16 cellular contexts compared by ENCODE assay signal in the genomic region with DNA sequence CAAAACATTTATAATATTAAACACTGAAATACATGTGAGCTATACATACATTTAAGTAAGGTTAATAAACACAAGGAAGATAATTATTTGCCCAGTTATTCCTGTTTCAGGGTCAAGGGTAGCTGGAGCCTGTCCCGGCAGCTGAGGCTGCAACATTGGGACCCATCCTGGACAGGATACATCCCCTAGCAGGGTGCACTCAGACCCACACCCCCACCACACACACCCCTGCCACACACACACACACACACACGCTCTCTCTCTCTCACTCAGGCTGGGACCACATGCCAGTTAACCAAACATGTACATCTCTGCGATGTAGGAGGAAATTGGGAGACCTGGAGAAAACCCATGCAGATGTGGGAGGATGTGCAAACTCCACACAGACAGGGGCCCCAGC.
DNase-seq lines count a peak whose midpoint lies in the region; ATAC-seq and TF ChIP-seq lines count a peak whose summit lies in the region.
"Had no signal": no experiment of that assay in that cellular context is flagged by ENCODE, and none has a peak within 500 bp of the region (broad histone marks: within the 10 kb centered on the region; RNA-seq: fewer than 3 reads in every experiment).

No MANE protein-coding gene starts in this region.

- no peaks in the 10 kb centered on the region for H3K27me3 ChIP-seq in Peyer's patch

- no peak overlapping the region for H3K4me3 ChIP-seq in Peyer's patch

- H3K27me3 Mint-ChIP-seq in memory B cell, result no peaks in the 10 kb centered on the region

- ATAC-seq in GM18867 (IDR thresholded peaks at IDR 0.05; ENCODE audit: unreplicated experiment) (peak; percentile 13), GM21447 (IDR thresholded peaks at IDR 0.05; ENCODE audit: unreplicated experiment) (peak; percentile 14), HG03354 (IDR thresholded peaks at IDR 0.05; ENCODE audit: poor library complexity, severe bottlenecking, unreplicated experiment) (peak; percentile 21), memory B cell (ENCODE audit: low read depth) (no peak), GM18520 (IDR thresholded peaks at IDR 0.05; ENCODE audit: unreplicated experiment) (no peak)
- ATAC-seq: activated CD8-positive, alpha-beta T cell treated with anti-CD3 and anti-CD28 coated beads, Interleukin-2, amount 10 ng/mL, durations not matched to agents 7 days and 5 days; left lobe of liver had no signal

- peak overlapping the region; percentile 70 for H3K27ac Mint-ChIP-seq in memory B cell
- H3K27ac Mint-ChIP-seq: activated CD8-positive, alpha-beta T cell treated with anti-CD3 and anti-CD28 coated beads, Interleukin-2, amount 10 ng/mL, durations not matched to agents 7 days and 5 days; activated naive CD8-positive, alpha-beta T cell had no signal

- no peaks in the 10 kb centered on the region for H3K36me3 Mint-ChIP-seq in memory B cell
- H3K36me3 Mint-ChIP-seq: activated naive CD8-positive, alpha-beta T cell; CD4-positive, CD25-positive, alpha-beta regulatory T cell had no signal

- TF ChIP-seq POLR2A in Peyer's patch (IDR thresholded peaks at IDR 0.05), result no peak

- no peak overlapping the region for H3K27ac ChIP-seq in Peyer's patch

- H3K4me3 Mint-ChIP-seq in memory B cell, result no peak overlapping the region
- H3K4me3 Mint-ChIP-seq: activated CD8-positive, alpha-beta T cell treated with anti-CD3 and anti-CD28 coated beads, Interleukin-2, amount 10 ng/mL, durations not matched to agents 7 days and 5 days; activated naive CD8-positive, alpha-beta T cell; CD4-positive, CD25-positive, alpha-beta regulatory T cell; neural crest cell had no signal

- no peak for TF ChIP-seq CTCF in Peyer's patch (IDR thresholded peaks at IDR 0.05)

- no peak for DNase-seq in memory B cell (ENCODE audit: low spot score in 2 of 2)
- DNase-seq in RKO (ENCODE audit: low spot score), result no peak
- DNase-seq in stimulated activated CD4-positive, alpha-beta T cell treated with anti-CD3 and anti-CD28 coated beads, Interleukin-4, amount 100 ng/mL, for 24 hours, result no peak
- DNase-seq in Peyer's patch, result no peak
- DNase-seq: activated CD8-positive, alpha-beta T cell treated with anti-CD3 and anti-CD28 coated beads, Interleukin-2, amount 10 ng/mL, durations not matched to agents 7 days and 5 days; erythroblast; GF-D8; NCI-H226 had no signal

- no peaks in the 10 kb centered on the region for H3K9me3 Mint-ChIP-seq in memory B cell
- H3K9me3 Mint-ChIP-seq: neural crest cell had no signal

- H3K4me1 Mint-ChIP-seq in memory B cell, result peaks cover 26% of the 10 kb centered on the region
- H3K4me1 Mint-ChIP-seq: neural crest cell had no signal

- no peaks in the 10 kb centered on the region for H3K36me3 ChIP-seq in Peyer's patch

- H3K9me3 ChIP-seq in Peyer's patch, result no peaks in the 10 kb centered on the region

- H3K4me1 ChIP-seq in Peyer's patch, result peaks cover 0 to under 1% (median 0%) of the 10 kb centered on the region in 4 donors

Comparison
In these comparisons a context has a peak if more than half of its experiments do, and no peak if none do; other contexts are left out.
1. ATAC-seq: peak in GM18867 (single experiment), GM21447 (single experiment) and HG03354 (single experiment); none in memory B cell (single experiment) and GM18520 (single experiment).